In genomic region chr17:40168262-40168832, GRCh38 we compare ENCODE assay signal across 8 cellular contexts. TPM values are rescaled to one million over a fixed set of nuclear protein-coding genes. Genes with fewer than 3 reads are reported as not detected.
DNase-seq lines count a peak whose midpoint lies in the region; ATAC-seq and TF ChIP-seq lines count a peak whose summit lies in the region.

No MANE protein-coding gene starts in this region.

- no peaks in the 10 kb centered on the region for H3K27me3 ChIP-seq in HL-60 (ENCODE audit: insufficient read depth, poor library complexity, severe bottlenecking)

- ATAC-seq in left ventricle myocardium superior (peak; percentile 70), HG03159 (IDR thresholded peaks at IDR 0.05; ENCODE audit: unreplicated experiment) (no peak)

- no peak overlapping the region for H3K4me3 ChIP-seq in HL-60 (replicated peaks; ENCODE audit: insufficient read depth, low read length)
- H3K4me3 ChIP-seq in retinal pigment epithelial cell (ENCODE audit: low read length), result no peak overlapping the region

- no peak overlapping the region for H3K27ac ChIP-seq in HL-60 (replicated peaks)

- TF ChIP-seq CTCF in HL-60 (IDR thresholded peaks at IDR 0.05; ENCODE audit: insufficient read depth, low read length) (peak; percentile 76), retinal pigment epithelial cell (conservative IDR thresholded peaks at IDR 0.05; ENCODE audit: low read depth, low read length) (peak; percentile 78)

- DNase-seq in DMS114 treated with DMSO at 0.1 percent for 48 hours (lab: John Stamatoyannopoulos, UW; ENCODE audit: unreplicated experiment), result peak; percentile 33
- DNase-seq in HL-60 (ENCODE audit: low read depth in 1 of 2, low spot score in 1 of 2), result peak in 1 of 2 experiments; percentile 47
- DNase-seq in OCI-M1 (lab: John Stamatoyannopoulos, UW), result peak; percentile 59
- DNase-seq in astrocyte of the hippocampus (ENCODE audit: low read depth, low spot score), result peak; percentile 82
- no peak for DNase-seq in left ventricle myocardium superior
- DNase-seq in retinal pigment epithelial cell (ENCODE audit: low read depth), result peak; percentile 48
- DNase-seq in GM19238 (ENCODE audit: insufficient read length, low spot score), result no peak

- intact Hi-C loops in left ventricle myocardium superior (cut with micrococcal nuclease), result loop anchor here (10.0 kb wide), 1 partner anchor 134 kb away; no protein-coding TSS in a partner anchor

RNA-seq across cellular contexts. Expression of gene RAPGEFL1, which starts 8.9 kb away (rescaled TPM):
- 3.8 TPM for total RNA-seq in left ventricle myocardium superior

RNA-seq across cellular contexts. Expression of gene CASC3, which starts 28.0 kb away (rescaled TPM):
- total RNA-seq in left ventricle myocardium superior, result 48.1 TPM

RNA-seq across cellular contexts. Expression of gene MSL1, which starts 46.6 kb away (rescaled TPM):
- total RNA-seq in left ventricle myocardium superior, result 49.1 TPM

RNA-seq across cellular contexts. Expression of gene WIPF2, which starts 50.8 kb away (rescaled TPM):
- total RNA-seq in left ventricle myocardium superior, result 11.3 TPM

Comparison
In these comparisons a context has a peak if more than half of its experiments do, and no peak if none do; other contexts are left out.
1. DNase-seq: peak in DMS114 treated with DMSO at 0.1 percent for 48 hours (single experiment), OCI-M1 (single experiment), astrocyte of the hippocampus (single experiment) and retinal pigment epithelial cell (single experiment); none in left ventricle myocardium superior (single experiment) and GM19238 (single experiment).